In genomic region chr13:97976551-97977375, GRCh38 we compare ENCODE assay signal across 8 cellular contexts. TPM values are rescaled to one million over a fixed set of nuclear protein-coding genes. Genes with fewer than 3 reads are reported as not detected.
DNase-seq lines count a peak whose midpoint lies in the region; ATAC-seq lines count a peak whose summit lies in the region.

No MANE protein-coding gene starts in this region.

- H2BK15ac ChIP-seq in mesenchymal stem cell (ENCODE audit: low read depth, poor library complexity, severe bottlenecking): peak overlapping the region; percentile 3

- in situ Hi-C loops in G401 (cut with HindIII; ENCODE audit: low sequenced_read_pairs): no loop called here

- H3K36me3 ChIP-seq in mesenchymal stem cell (ENCODE audit: control insufficient read depth in 1 of 2, insufficient read depth in 2 of 2, low read depth in 1 of 2, low read length in 2 of 2): peaks cover 0 to 12% of the 10 kb centered on the region in 2 experiments
- no peaks in the 10 kb centered on the region for H3K36me3 ChIP-seq in stomach smooth muscle (ENCODE audit: control insufficient read depth in 2 of 2, insufficient read depth in 2 of 2, low read length in 2 of 2)

- H3K9ac ChIP-seq in mesenchymal stem cell (ENCODE audit: low read length): peak overlapping the region; percentile 96
- H3K9ac ChIP-seq in stomach smooth muscle (ENCODE audit: low read length in 2 of 2): peak overlapping the region; percentile 84 to 92

- peak overlapping the region; percentile 65 to 87 for H3K4ac ChIP-seq in mesenchymal stem cell (ENCODE audit: low read depth in 1 of 2, low read length in 2 of 2)

- peak; percentile 40 for ATAC-seq in GM19397 (IDR thresholded peaks at IDR 0.05; ENCODE audit: unreplicated experiment)
- peak; percentile 25 for ATAC-seq in HG03442 (IDR thresholded peaks at IDR 0.05; ENCODE audit: unreplicated experiment)

- under 1% methylated on average over 82 of the region's 90 CpGs for WGBS in mesenchymal stem cell

- H2BK12ac ChIP-seq in mesenchymal stem cell (ENCODE audit: low read length in 2 of 2): peak overlapping the region in 1 of 2 experiments; percentile 15

- peak overlapping the region; percentile 57 to 73 for H3K14ac ChIP-seq in mesenchymal stem cell (ENCODE audit: low read length in 2 of 2)

- peak overlapping the region; percentile 50 for H2BK120ac ChIP-seq in mesenchymal stem cell (ENCODE audit: low read depth, low read length)

- peak overlapping the region; percentile 68 for H3K27ac ChIP-seq in mesenchymal stem cell (ENCODE audit: low read length, poor library complexity, severe bottlenecking)
- H3K27ac ChIP-seq in stomach smooth muscle (ENCODE audit: low read length): peak overlapping the region; percentile 75

- DNase-seq in G401 (ENCODE audit: low spot score) (peak; percentile 29), T-helper 22 cell (ENCODE audit: low read depth) (peak; percentile 85), mesenchymal stem cell (peak; percentile 39), NOMO-1 treated with dmso at 0.1 percent for 144 hours (lab: John Stamatoyannopoulos, UW; ENCODE audit: unreplicated experiment) (no peak)
- DNase-seq in effector CD4-positive, alpha-beta T cell: peak; percentile 2

- H3K4me1 ChIP-seq in mesenchymal stem cell (ENCODE audit: control insufficient read depth, insufficient read depth, low read depth, low read length): no peaks in the 10 kb centered on the region
- H3K4me1 ChIP-seq in stomach smooth muscle (ENCODE audit: control insufficient read depth, insufficient read depth, low read length): peaks cover 11% of the 10 kb centered on the region

- no peaks in the 10 kb centered on the region for H3K27me3 ChIP-seq in mesenchymal stem cell (ENCODE audit: control insufficient read depth in 1 of 2, insufficient read depth in 1 of 2, low read length in 2 of 2)
- no peaks in the 10 kb centered on the region for H3K27me3 ChIP-seq in stomach smooth muscle (ENCODE audit: control insufficient read depth in 1 of 2, insufficient read depth in 2 of 2, low read length in 2 of 2)

- H3K4me3 ChIP-seq in mesenchymal stem cell (ENCODE audit: insufficient read depth in 1 of 2, low read depth in 1 of 2, low read length in 2 of 2) (peak overlapping the region; percentile 89 to 90), stomach smooth muscle (ENCODE audit: low read length in 2 of 2) (peak overlapping the region; percentile 83 to 86)

- no peaks in the 10 kb centered on the region for H3K79me1 ChIP-seq in mesenchymal stem cell (replicated peaks; ENCODE audit: low read length, poor library complexity, severe bottlenecking)

- H3K9me3 ChIP-seq in mesenchymal stem cell (ENCODE audit: control insufficient read depth, low read length) (no peaks in the 10 kb centered on the region), stomach smooth muscle (ENCODE audit: control insufficient read depth in 2 of 2, low read length in 2 of 2) (no peaks in the 10 kb centered on the region)

- peak overlapping the region; percentile 1 for H2AFZ ChIP-seq in mesenchymal stem cell (ENCODE audit: low read depth, low read length)

- peak overlapping the region in 1 of 2 experiments; percentile 13 for H3K23ac ChIP-seq in mesenchymal stem cell (ENCODE audit: low read length in 2 of 2)

- H2AK5ac ChIP-seq in mesenchymal stem cell (ENCODE audit: low read length, severe bottlenecking): no peak overlapping the region

- H4K8ac ChIP-seq in mesenchymal stem cell (ENCODE audit: low read length): peak overlapping the region; percentile 93

- peak overlapping the region; percentile 93 to 98 for H3K18ac ChIP-seq in mesenchymal stem cell (ENCODE audit: low read depth in 1 of 2, low read length in 2 of 2)

- peak overlapping the region; percentile 24 for H2BK5ac ChIP-seq in mesenchymal stem cell (ENCODE audit: low read depth, low read length, poor library complexity, severe bottlenecking)

- peak overlapping the region; percentile 90 for H4K91ac ChIP-seq in mesenchymal stem cell (ENCODE audit: low read length)

- peak overlapping the region; percentile 71 for H3K4me2 ChIP-seq in mesenchymal stem cell (ENCODE audit: low read length, poor library complexity, severe bottlenecking)

RNA-seq across cellular contexts. Expression of gene IPO5, which starts 23.3 kb away (rescaled TPM):
- 181 and 229 TPM in 2 replicates for total RNA-seq in G401 (2014; rRNA removed; shearing (Covaris generic))
- 70.6 TPM for polyA plus RNA-seq in mesenchymal stem cell (2013, experiment 1 of 2)
- 71.2 TPM for polyA plus RNA-seq in mesenchymal stem cell (2013, experiment 2 of 2)
